ENCODE assay signal across 2 cellular contexts in the genomic region with DNA sequence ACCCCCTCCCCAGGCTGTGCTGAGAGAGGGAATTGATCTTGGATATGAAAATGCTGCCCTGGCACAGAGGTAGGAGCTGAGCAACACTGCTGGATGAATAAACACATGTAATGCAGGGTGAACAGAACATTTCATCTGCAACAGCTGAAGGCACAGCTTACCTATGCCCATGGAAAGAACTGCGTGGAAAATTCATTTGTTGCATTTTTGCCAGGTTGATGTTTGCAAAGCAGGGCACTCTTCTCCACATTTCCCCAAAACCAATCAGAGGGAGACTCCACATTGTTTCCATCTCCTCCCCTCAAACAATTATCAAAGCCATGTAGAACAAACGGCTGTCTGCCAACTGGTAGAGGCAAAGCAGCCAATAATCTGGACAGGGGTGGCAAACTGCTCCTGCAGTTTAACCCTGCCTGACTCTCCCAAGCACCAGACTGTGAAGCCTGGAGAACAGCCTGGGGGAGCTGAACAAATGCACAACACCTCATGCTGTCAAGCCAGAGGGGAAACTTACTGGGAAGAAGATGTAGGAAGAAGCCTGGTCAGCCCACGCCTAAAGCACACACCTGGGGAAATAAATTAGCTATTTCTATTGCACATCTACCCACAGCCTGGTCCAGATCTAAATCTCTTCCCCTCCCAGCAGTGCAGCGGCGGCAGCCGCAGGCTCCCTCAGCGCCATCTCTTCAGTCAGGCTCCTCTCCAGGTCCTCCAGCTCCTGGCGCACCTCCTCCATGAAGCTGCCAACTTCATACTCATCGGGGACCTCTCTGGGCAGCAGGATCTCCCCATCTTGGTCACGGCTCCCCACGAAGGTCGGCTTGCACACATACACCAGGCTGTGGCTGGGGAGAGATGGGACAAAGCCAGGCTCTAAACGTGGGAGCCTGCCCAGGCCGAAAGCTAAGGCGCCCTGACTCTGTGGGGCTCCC.
TF ChIP-seq lines count a peak whose summit lies in the region.

No MANE protein-coding gene starts in this region.

TF ChIP-seq in liver, 16 proteins besides CTCF, POLR2A, EP300 and RAD21 (continued from another document):
- TF ChIP-seq, protein P1, sequence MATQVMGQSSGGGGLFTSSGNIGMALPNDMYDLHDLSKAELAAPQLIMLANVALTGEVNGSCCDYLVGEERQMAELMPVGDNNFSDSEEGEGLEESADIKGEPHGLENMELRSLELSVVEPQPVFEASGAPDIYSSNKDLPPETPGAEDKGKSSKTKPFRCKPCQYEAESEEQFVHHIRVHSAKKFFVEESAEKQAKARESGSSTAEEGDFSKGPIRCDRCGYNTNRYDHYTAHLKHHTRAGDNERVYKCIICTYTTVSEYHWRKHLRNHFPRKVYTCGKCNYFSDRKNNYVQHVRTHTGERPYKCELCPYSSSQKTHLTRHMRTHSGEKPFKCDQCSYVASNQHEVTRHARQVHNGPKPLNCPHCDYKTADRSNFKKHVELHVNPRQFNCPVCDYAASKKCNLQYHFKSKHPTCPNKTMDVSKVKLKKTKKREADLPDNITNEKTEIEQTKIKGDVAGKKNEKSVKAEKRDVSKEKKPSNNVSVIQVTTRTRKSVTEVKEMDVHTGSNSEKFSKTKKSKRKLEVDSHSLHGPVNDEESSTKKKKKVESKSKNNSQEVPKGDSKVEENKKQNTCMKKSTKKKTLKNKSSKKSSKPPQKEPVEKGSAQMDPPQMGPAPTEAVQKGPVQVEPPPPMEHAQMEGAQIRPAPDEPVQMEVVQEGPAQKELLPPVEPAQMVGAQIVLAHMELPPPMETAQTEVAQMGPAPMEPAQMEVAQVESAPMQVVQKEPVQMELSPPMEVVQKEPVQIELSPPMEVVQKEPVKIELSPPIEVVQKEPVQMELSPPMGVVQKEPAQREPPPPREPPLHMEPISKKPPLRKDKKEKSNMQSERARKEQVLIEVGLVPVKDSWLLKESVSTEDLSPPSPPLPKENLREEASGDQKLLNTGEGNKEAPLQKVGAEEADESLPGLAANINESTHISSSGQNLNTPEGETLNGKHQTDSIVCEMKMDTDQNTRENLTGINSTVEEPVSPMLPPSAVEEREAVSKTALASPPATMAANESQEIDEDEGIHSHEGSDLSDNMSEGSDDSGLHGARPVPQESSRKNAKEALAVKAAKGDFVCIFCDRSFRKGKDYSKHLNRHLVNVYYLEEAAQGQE (IDR thresholded peaks at IDR 0.05): peak; percentile 17
- peak; percentile 87 to 91 for TF ChIP-seq JUND (IDR thresholded peaks at IDR 0.05)
- TF ChIP-seq NR2F2 (IDR thresholded peaks at IDR 0.05): no peak
- TF ChIP-seq, protein P2, sequence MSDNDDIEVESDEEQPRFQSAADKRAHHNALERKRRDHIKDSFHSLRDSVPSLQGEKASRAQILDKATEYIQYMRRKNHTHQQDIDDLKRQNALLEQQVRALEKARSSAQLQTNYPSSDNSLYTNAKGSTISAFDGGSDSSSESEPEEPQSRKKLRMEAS (IDR thresholded peaks at IDR 0.05): peak; percentile 51
- TF ChIP-seq HNF4A (conservative IDR thresholded peaks at IDR 0.05): peak; percentile 56 to 70
- TF ChIP-seq RXRA (IDR thresholded peaks at IDR 0.05): peak; percentile 73 to 80
- TF ChIP-seq, protein P3, sequence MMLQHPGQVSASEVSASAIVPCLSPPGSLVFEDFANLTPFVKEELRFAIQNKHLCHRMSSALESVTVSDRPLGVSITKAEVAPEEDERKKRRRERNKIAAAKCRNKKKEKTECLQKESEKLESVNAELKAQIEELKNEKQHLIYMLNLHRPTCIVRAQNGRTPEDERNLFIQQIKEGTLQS (IDR thresholded peaks at IDR 0.05): peak; percentile 81
- TF ChIP-seq GABPA (IDR thresholded peaks at IDR 0.05 in 1 of 2, conservative IDR thresholded peaks at IDR 0.05 in 1 of 2): no peak
- no peak for TF ChIP-seq FOXA2 (IDR thresholded peaks at IDR 0.05)
- TF ChIP-seq, protein P4, sequence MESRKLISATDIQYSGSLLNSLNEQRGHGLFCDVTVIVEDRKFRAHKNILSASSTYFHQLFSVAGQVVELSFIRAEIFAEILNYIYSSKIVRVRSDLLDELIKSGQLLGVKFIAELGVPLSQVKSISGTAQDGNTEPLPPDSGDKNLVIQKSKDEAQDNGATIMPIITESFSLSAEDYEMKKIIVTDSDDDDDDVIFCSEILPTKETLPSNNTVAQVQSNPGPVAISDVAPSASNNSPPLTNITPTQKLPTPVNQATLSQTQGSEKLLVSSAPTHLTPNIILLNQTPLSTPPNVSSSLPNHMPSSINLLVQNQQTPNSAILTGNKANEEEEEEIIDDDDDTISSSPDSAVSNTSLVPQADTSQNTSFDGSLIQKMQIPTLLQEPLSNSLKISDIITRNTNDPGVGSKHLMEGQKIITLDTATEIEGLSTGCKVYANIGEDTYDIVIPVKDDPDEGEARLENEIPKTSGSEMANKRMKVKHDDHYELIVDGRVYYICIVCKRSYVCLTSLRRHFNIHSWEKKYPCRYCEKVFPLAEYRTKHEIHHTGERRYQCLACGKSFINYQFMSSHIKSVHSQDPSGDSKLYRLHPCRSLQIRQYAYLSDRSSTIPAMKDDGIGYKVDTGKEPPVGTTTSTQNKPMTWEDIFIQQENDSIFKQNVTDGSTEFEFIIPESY (IDR thresholded peaks at IDR 0.05): peak; percentile 53
- TF ChIP-seq EGR1 (IDR thresholded peaks at IDR 0.05; ENCODE audit: low read depth in 2 of 2): peak; percentile 74 to 81
- peak; percentile 53 for TF ChIP-seq YY1 (IDR thresholded peaks at IDR 0.05)
- no peak for TF ChIP-seq FOXA1 (IDR thresholded peaks at IDR 0.05)
TF ChIP-seq in liver: peak in this region for 12.

TF ChIP-seq in HepG2, 621 proteins besides CTCF, POLR2A, EP300 and RAD21 (continued from another document):
- TF ChIP-seq ZNF12 (CRISPR knock-in tag; IDR thresholded peaks at IDR 0.05) (no peak), ZNF24 (IDR thresholded peaks at IDR 0.05) (no peak), ZFP62 (CRISPR knock-in tag; IDR thresholded peaks at IDR 0.05) (no peak), HOXA3 (CRISPR knock-in tag; IDR thresholded peaks at IDR 0.05) (no peak), ZZZ3 (CRISPR knock-in tag; IDR thresholded peaks at IDR 0.05; ENCODE audit: borderline replicate concordance) (no peak), ZNF605 (CRISPR knock-in tag; IDR thresholded peaks at IDR 0.05) (no peak), FOXP1 (IDR thresholded peaks at IDR 0.05) (no peak), FOXP1 (CRISPR knock-in tag; IDR thresholded peaks at IDR 0.05) (no peak), ZEB1 (IDR thresholded peaks at IDR 0.05; ENCODE audit: insufficient replicate concordance, low read depth) (no peak), KMT2A (CRISPR knock-in tag; IDR thresholded peaks at IDR 0.05) (no peak)
- TF ChIP-seq, protein P5, sequence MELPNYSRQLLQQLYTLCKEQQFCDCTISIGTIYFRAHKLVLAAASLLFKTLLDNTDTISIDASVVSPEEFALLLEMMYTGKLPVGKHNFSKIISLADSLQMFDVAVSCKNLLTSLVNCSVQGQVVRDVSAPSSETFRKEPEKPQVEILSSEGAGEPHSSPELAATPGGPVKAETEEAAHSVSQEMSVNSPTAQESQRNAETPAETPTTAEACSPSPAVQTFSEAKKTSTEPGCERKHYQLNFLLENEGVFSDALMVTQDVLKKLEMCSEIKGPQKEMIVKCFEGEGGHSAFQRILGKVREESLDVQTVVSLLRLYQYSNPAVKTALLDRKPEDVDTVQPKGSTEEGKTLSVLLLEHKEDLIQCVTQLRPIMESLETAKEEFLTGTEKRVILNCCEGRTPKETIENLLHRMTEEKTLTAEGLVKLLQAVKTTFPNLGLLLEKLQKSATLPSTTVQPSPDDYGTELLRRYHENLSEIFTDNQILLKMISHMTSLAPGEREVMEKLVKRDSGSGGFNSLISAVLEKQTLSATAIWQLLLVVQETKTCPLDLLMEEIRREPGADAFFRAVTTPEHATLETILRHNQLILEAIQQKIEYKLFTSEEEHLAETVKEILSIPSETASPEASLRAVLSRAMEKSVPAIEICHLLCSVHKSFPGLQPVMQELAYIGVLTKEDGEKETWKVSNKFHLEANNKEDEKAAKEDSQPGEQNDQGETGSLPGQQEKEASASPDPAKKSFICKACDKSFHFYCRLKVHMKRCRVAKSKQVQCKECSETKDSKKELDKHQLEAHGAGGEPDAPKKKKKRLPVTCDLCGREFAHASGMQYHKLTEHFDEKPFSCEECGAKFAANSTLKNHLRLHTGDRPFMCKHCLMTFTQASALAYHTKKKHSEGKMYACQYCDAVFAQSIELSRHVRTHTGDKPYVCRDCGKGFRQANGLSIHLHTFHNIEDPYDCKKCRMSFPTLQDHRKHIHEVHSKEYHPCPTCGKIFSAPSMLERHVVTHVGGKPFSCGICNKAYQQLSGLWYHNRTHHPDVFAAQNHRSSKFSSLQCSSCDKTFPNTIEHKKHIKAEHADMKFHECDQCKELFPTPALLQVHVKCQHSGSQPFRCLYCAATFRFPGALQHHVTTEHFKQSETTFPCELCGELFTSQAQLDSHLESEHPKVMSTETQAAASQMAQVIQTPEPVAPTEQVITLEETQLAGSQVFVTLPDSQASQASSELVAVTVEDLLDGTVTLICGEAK (IDR thresholded peaks at IDR 0.05): no peak
- TF ChIP-seq, protein P5 (CRISPR knock-in tag; IDR thresholded peaks at IDR 0.05): no peak
